Comparison of ENCODE assay signal across 8 cellular contexts in the genomic region with DNA sequence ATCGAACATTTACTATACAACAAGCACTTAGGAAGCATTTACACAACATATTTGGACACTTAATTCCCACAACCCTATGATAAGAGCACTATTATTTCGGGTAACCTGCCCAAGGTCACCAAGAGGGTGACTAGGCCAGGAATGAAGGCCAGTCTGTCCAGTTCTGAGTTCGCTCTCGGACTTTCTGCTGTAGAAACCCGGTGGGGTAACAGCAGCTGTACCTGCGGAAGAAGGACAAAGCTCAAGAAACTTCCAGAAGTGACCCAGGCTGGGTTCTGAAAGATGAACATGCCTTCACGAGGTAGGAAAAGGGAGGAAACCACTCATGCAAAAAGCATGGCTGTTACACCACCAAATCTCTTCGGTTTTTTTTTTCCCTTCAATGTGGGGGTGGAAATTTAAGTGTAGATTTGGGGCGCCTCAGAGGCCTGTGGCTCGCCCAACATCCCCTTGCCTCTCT. TPM values are rescaled to one million over a fixed set of nuclear protein-coding genes. Genes with fewer than 3 reads are reported as not detected.
DNase-seq lines count a peak whose midpoint lies in the region; ATAC-seq and TF ChIP-seq lines count a peak whose summit lies in the region.

No MANE protein-coding gene starts in this region.

- H3K4me1 Mint-ChIP-seq in T-helper 17 cell (peaks cover 12% of the 10 kb centered on the region), glutamatergic neuron (ENCODE audit: low read depth, unreplicated experiment) (peaks cover 4% of the 10 kb centered on the region)

- H3K27ac ChIP-seq in gastrocnemius medialis, result peak overlapping the region; percentile 92 to 96 (median 94)

- H3K9me3 ChIP-seq in T-helper 17 cell (ENCODE audit: control insufficient read depth, low read length, poor library complexity, severe bottlenecking) (no peaks in the 10 kb centered on the region), gastrocnemius medialis (no peaks in the 10 kb centered on the region)

- H3K27ac Mint-ChIP-seq in T-helper 17 cell (peak overlapping the region; percentile 98), glutamatergic neuron (ENCODE audit: unreplicated experiment) (peak overlapping the region; percentile 95)

- peak overlapping the region; percentile 95 for H3K4me3 Mint-ChIP-seq in T-helper 17 cell
- H3K4me3 Mint-ChIP-seq in glutamatergic neuron (ENCODE audit: unreplicated experiment), result peak overlapping the region; percentile 82

- H3K27me3 Mint-ChIP-seq in T-helper 17 cell (no peaks in the 10 kb centered on the region), glutamatergic neuron (ENCODE audit: unreplicated experiment) (no peaks in the 10 kb centered on the region)

- H3K36me3 ChIP-seq in H7 (replicated peaks; ENCODE audit: control insufficient read depth, insufficient read depth, low read length) (no peaks in the 10 kb centered on the region), gastrocnemius medialis (peaks cover 0 to 5% of the 10 kb centered on the region in 2 donors)

- TF ChIP-seq POLR2A in gastrocnemius medialis (IDR thresholded peaks at IDR 0.05), result no peak

- peak overlapping the region; percentile 46 for H3K4me3 ChIP-seq in H7 (ENCODE audit: insufficient read depth, low read depth, low read length)
- H3K4me3 ChIP-seq in gastrocnemius medialis, result peak overlapping the region; percentile 67 to 81 (median 73)

- no peak for ATAC-seq in T-helper 17 cell
- peak; percentile 23 to 42 for ATAC-seq in gastrocnemius medialis
- ATAC-seq in GM18870 (IDR thresholded peaks at IDR 0.05; ENCODE audit: unreplicated experiment), result no peak
- ATAC-seq in HG03108 (IDR thresholded peaks at IDR 0.05; ENCODE audit: unreplicated experiment), result no peak

- H3K4me1 ChIP-seq in gastrocnemius medialis, result peaks cover 3 to 7% of the 10 kb centered on the region in 2 donors

- no peaks in the 10 kb centered on the region for H3K27me3 ChIP-seq in H7 (ENCODE audit: control insufficient read depth, insufficient read depth, low read length)
- no peaks in the 10 kb centered on the region for H3K27me3 ChIP-seq in gastrocnemius medialis

- intact Hi-C loops in gastrocnemius medialis (cut with DNase I; ENCODE audit: low total_unique reads), result loop anchor here (1.0 to 10.0 kb wide), 4 partner anchors 15 to 698 kb away; a partner anchor contains a TSS

- peak; percentile 27 for DNase-seq in H7
- DNase-seq in T-helper 17 cell, result no peak
- no peak for DNase-seq in glutamatergic neuron
- no peak for DNase-seq in gastrocnemius medialis
- no peak for DNase-seq in SK-N-DZ (ENCODE audit: low spot score)
- DNase-seq in activated CD4-positive, alpha-beta T cell treated with anti-CD3 and anti-CD28 coated beads for 4 hours, result no peak

- TF ChIP-seq CTCF in glutamatergic neuron (IDR thresholded peaks at IDR 0.05; ENCODE audit: partially characterized antibody, unreplicated experiment) (no peak), gastrocnemius medialis (IDR thresholded peaks at IDR 0.05 in 4 of 5, conservative IDR thresholded peaks at IDR 0.05 in 1 of 5) (no peak)

- H3K36me3 Mint-ChIP-seq in T-helper 17 cell (ENCODE audit: low read depth), result no peaks in the 10 kb centered on the region
- no peaks in the 10 kb centered on the region for H3K36me3 Mint-ChIP-seq in glutamatergic neuron (ENCODE audit: unreplicated experiment)

- H3K9me3 Mint-ChIP-seq in glutamatergic neuron (ENCODE audit: unreplicated experiment), result peaks cover 5% of the 10 kb centered on the region

- in situ Hi-C loops in gastrocnemius medialis (cut with MboI; ENCODE audit: low sequenced_read_pairs in 4 of 4), result no loop called here

RNA-seq across cellular contexts. Expression of a gene that starts 10.8 kb away (rescaled TPM):
- not detected in 2 replicates for total RNA-seq in H7 (2014; rRNA removed; shearing (Covaris generic))
- total RNA-seq in T-helper 17 cell (not detected), glutamatergic neuron (ENCODE audit: unreplicated experiment) (not detected), gastrocnemius medialis (not detected)
- polyA plus RNA-seq in SK-N-DZ (2014; cell fraction: cytosol; rRNA removed), result not detected in 2 replicates
- polyA plus RNA-seq in SK-N-DZ (2014; cell fraction: nucleus; rRNA removed), result not detected in 2 replicates

RNA-seq across cellular contexts. Expression of a gene that starts 14.7 kb away (rescaled TPM):
- 3.1 and 4.1 TPM in 2 replicates for total RNA-seq in H7 (2014; rRNA removed; shearing (Covaris generic))
- total RNA-seq in T-helper 17 cell (1 to 10 TPM in 1 of 2 donors, under 1 TPM in 1; 0.45 to 1.4 TPM), glutamatergic neuron (ENCODE audit: unreplicated experiment) (3.8 TPM), gastrocnemius medialis (10 to 100 TPM in 1 of 4 donors, 1 to 10 TPM in 3; 2.5 to 13.2 (median 6.7) TPM)
- polyA plus RNA-seq in SK-N-DZ (2014; cell fraction: cytosol; rRNA removed), result 3.7 and 4.6 TPM in 2 replicates
- 0.33 and 2.4 TPM in 2 replicates for polyA plus RNA-seq in SK-N-DZ (2014; cell fraction: nucleus; rRNA removed)

RNA-seq across cellular contexts. Expression of a gene that starts 23.8 kb away (rescaled TPM):
- total RNA-seq in H7 (2014; rRNA removed; shearing (Covaris generic)), result under 0.01 TPM in 2 replicates
- total RNA-seq in T-helper 17 cell (1,000 to 10,000 TPM; 2,168 to 2,286 TPM), glutamatergic neuron (ENCODE audit: unreplicated experiment) (5,722 TPM), gastrocnemius medialis (under 1 TPM in 1 of 4 donors, not detected in 3; under 0.01 TPM)
- polyA plus RNA-seq in SK-N-DZ (2014; cell fraction: cytosol; rRNA removed), result not detected in 2 replicates
- polyA plus RNA-seq in SK-N-DZ (2014; cell fraction: nucleus; rRNA removed), result not detected in 2 replicates

RNA-seq across cellular contexts. Expression of a gene that starts 25.1 kb away (rescaled TPM):
- total RNA-seq in H7 (2014; rRNA removed; shearing (Covaris generic)), result under 0.01 TPM in 2 replicates
- total RNA-seq in T-helper 17 cell, result over 10,000 TPM; 12,026 to 15,039 TPM
- total RNA-seq in glutamatergic neuron (ENCODE audit: unreplicated experiment), result 8,083 TPM
- total RNA-seq in gastrocnemius medialis, result under 1 TPM in 2 of 4 donors, not detected in 2; under 0.01 TPM
- polyA plus RNA-seq in SK-N-DZ (2014; cell fraction: cytosol; rRNA removed), result not detected in 2 replicates
- not detected in 2 replicates for polyA plus RNA-seq in SK-N-DZ (2014; cell fraction: nucleus; rRNA removed)

RNA-seq across cellular contexts. Expression of a gene that starts 51.3 kb away (rescaled TPM):
- total RNA-seq in H7 (2014; rRNA removed; shearing (Covaris generic)), result 76.1 and 89.9 TPM in 2 replicates
- total RNA-seq in T-helper 17 cell (100 to 1,000 TPM; 155 to 190 TPM), glutamatergic neuron (ENCODE audit: unreplicated experiment) (39.5 TPM), gastrocnemius medialis (100 to 1,000 TPM in 1 of 4 donors, 10 to 100 TPM in 3; 48.8 to 102 (median 77.9) TPM)
- 13.0 and 14.1 TPM in 2 replicates for polyA plus RNA-seq in SK-N-DZ (2014; cell fraction: cytosol; rRNA removed)
- 8.8 and 15.5 TPM in 2 replicates for polyA plus RNA-seq in SK-N-DZ (2014; cell fraction: nucleus; rRNA removed)

Comparison
In these comparisons a context has a peak if more than half of its experiments do, and no peak if none do; other contexts are left out.
1. ATAC-seq: peak in gastrocnemius medialis (2 of 2); none in T-helper 17 cell (single experiment), GM18870 (single experiment) and HG03108 (single experiment).
2. RNA of a gene that starts 23.8 kb away (total RNA-seq): 5,722 TPM in glutamatergic neuron (single experiment) and 2,168 to 2,286 TPM in T-helper 17 cell; under 0.01 TPM in H7 and under 0.01 TPM in gastrocnemius medialis; every median in the first group is over 1,000 times any median in the second.